In the genomic region with DNA sequence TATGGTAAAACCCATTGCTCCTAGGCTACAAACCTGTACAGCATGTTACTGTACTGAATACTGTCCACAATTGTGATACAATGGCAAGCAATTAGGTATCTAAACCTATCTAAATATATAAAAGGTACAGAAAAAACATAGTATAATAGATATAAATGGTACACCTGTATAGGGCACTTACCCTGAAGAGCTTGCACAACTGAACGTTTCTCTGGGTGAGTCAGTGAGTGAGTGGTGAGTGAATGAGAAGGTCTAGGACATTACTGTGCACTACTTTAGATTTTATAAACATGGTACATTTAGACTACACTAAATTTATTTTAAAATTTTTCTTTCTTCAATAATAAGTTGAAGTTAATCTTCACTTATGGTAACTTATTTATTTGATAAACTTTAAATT, we compare ENCODE assay signal across 12 cellular contexts.
DNase-seq lines count a peak whose midpoint lies in the region; ATAC-seq lines count a peak whose summit lies in the region.
"Had no signal": no experiment of that assay in that cellular context is flagged by ENCODE, and none has a peak within 500 bp of the region (broad histone marks: within the 10 kb centered on the region; RNA-seq: fewer than 3 reads in every experiment).

No MANE protein-coding gene starts in this region.

- ATAC-seq in left lobe of liver (peak; percentile 34), HG02798 (IDR thresholded peaks at IDR 0.05; ENCODE audit: poor library complexity, unreplicated experiment) (no peak)

- DNase-seq in DMS153 treated with DMSO at 0.1 percent for 48 hours (lab: John Stamatoyannopoulos, UW; ENCODE audit: unreplicated experiment) (peak; percentile 27), NCI-H2029 (lab: John Stamatoyannopoulos, UW) (peak; percentile 14), amniotic epithelial cell (ENCODE audit: low read depth) (peak; percentile 16), left lobe of liver (ENCODE audit: low spot score) (no peak), GF-D8 (lab: John Stamatoyannopoulos, UW) (no peak), pons (ENCODE audit: low spot score) (no peak)
- DNase-seq: AML-193, H7, HFFc6, KG1, MV-4-11 had no signal

Comparison
In these comparisons a context has a peak if more than half of its experiments do, and no peak if none do; other contexts are left out.
1. DNase-seq: peak in DMS153 treated with DMSO at 0.1 percent for 48 hours (single experiment), NCI-H2029 (single experiment) and amniotic epithelial cell (single experiment); none in left lobe of liver (single experiment), GF-D8 (single experiment) and pons (single experiment).